12 cellular contexts compared by ENCODE assay signal in genomic region chr14:31543969-31544799, GRCh38. TPM values are rescaled to one million over a fixed set of nuclear protein-coding genes. Genes with fewer than 3 reads are reported as not detected.
A peak's percentile ranks its signal among the peaks of the same experiment; 100 is the strongest.
DNase-seq lines count a peak whose midpoint lies in the region; ATAC-seq and TF ChIP-seq lines count a peak whose summit lies in the region.
"Had no signal": no experiment of that assay in that cellular context is flagged by ENCODE, and none has a peak within 500 bp of the region (broad histone marks: within the 10 kb centered on the region; RNA-seq: fewer than 3 reads in every experiment).

No MANE protein-coding gene starts in this region.

- H3K4me2 ChIP-seq in PC-3 (ENCODE audit: low read length) = no peak overlapping the region

- H3K9me2 ChIP-seq in PC-3 (replicated peaks; ENCODE audit: low read length) = no peaks in the 10 kb centered on the region

- no peak overlapping the region for H3K27ac ChIP-seq in PC-3 (ENCODE audit: low read length)
- H3K27ac ChIP-seq: left lung had no signal

- no peaks in the 10 kb centered on the region for H3K36me3 Mint-ChIP-seq in immature natural killer cell
- H3K36me3 Mint-ChIP-seq in CD14-positive monocyte = no peaks in the 10 kb centered on the region

- ATAC-seq in GM19351 (IDR thresholded peaks at IDR 0.05; ENCODE audit: unreplicated experiment) = peak; percentile 91
- ATAC-seq in PC-3 = peak; percentile 85
- no peak for ATAC-seq in GM21390 (IDR thresholded peaks at IDR 0.05; ENCODE audit: unreplicated experiment)
- no peak for ATAC-seq in HG03439 (IDR thresholded peaks at IDR 0.05; ENCODE audit: unreplicated experiment)
- ATAC-seq: left lung had no signal

- DNase-seq in ACHN = peak; percentile 13
- DNase-seq in PC-3 = peak; percentile 35
- DNase-seq in foreskin melanocyte = peak; percentile 10
- DNase-seq in immature natural killer cell = no peak
- DNase-seq in CD14-positive monocyte (ENCODE audit: low spot score) = no peak
- DNase-seq: central memory CD4-positive, alpha-beta T cell; GOT3; left lung; NCI-H1092 treated with DMSO at 0.1 percent for 48 hours had no signal

- H3K36me3 ChIP-seq in PC-3 (ENCODE audit: low read depth, low read length) = no peaks in the 10 kb centered on the region
- H3K36me3 ChIP-seq: left lung had no signal

- no peak overlapping the region for H3K4me3 ChIP-seq in PC-3 (ENCODE audit: low read length)
- H3K4me3 ChIP-seq: left lung had no signal

- peak overlapping the region; percentile 20; the same call in 1 of the 2 replicates for H2AFZ ChIP-seq in PC-3 (ENCODE audit: low read length)

- no peaks in the 10 kb centered on the region for H3K79me2 ChIP-seq in PC-3 (ENCODE audit: low read length)

- no peaks in the 10 kb centered on the region for H3K27me3 ChIP-seq in PC-3 (ENCODE audit: low read length)
- H3K27me3 ChIP-seq: left lung had no signal

- H3K9ac ChIP-seq in PC-3 (ENCODE audit: low read length) = no peak overlapping the region

- H3K27me3 Mint-ChIP-seq in immature natural killer cell (ENCODE audit: low read depth in 3 of 3) (peaks cover 0 to 9% (median 3%) of the 10 kb centered on the region in 3 donors), CD14-positive monocyte (ENCODE audit: low read depth in 3 of 3) (peaks cover 4 to 12% (median 8%) of the 10 kb centered on the region in 3 donors)

- no peaks in the 10 kb centered on the region for H3F3A ChIP-seq in PC-3 (ENCODE audit: low read length, unreplicated experiment)

- H3K27ac Mint-ChIP-seq in immature natural killer cell (no peak overlapping the region), CD14-positive monocyte (no peak overlapping the region)

- H3K4me1 ChIP-seq in PC-3 (ENCODE audit: insufficient read depth, low read length) = no peaks in the 10 kb centered on the region
- H3K4me1 ChIP-seq: left lung had no signal

- CTCF ChIA-PET in PC-3 (lab: Charles Lee) = no interaction called here

- no peaks in the 10 kb centered on the region for H3K4me1 Mint-ChIP-seq in immature natural killer cell
- H3K4me1 Mint-ChIP-seq in CD14-positive monocyte = no peaks in the 10 kb centered on the region

- no TSS peak for BruUV-seq in PC-3 (replicated peaks; lab: Mats Ljungman, UMichigan)

- POLR2A ChIA-PET in PC-3 (lab: Charles Lee; ENCODE audit: unreplicated experiment) = no interaction called here

- no peaks in the 10 kb centered on the region for H4K20me1 ChIP-seq in PC-3 (ENCODE audit: low read length)

- intact Hi-C loops in PC-3 (cut with micrococcal nuclease) = no loop called here
- intact Hi-C loops in CD14-positive monocyte (cut with micrococcal nuclease) = no loop called here

- no peak overlapping the region for H3K4me3 Mint-ChIP-seq in immature natural killer cell
- H3K4me3 Mint-ChIP-seq in CD14-positive monocyte = no peak overlapping the region

- 0 out of 2 replicates have a peak, but pooled peaks cover 4% of the 10 kb centered on the region for H3K9me3 ChIP-seq in PC-3 (ENCODE audit: low read length)
- H3K9me3 ChIP-seq: left lung had no signal

- H3K9me3 Mint-ChIP-seq in immature natural killer cell = peaks cover 0 to 1% (median 0%) of the 10 kb centered on the region in 6 donors
- peaks cover 0 to 3% (median 0%) of the 10 kb centered on the region in 7 donors for H3K9me3 Mint-ChIP-seq in CD14-positive monocyte

- in situ Hi-C loops in ACHN (cut with HindIII; ENCODE audit: low pct_ligation_motif_present, low pct_unique_long_range_greater_than_20kb, low sequenced_read_pairs) = no loop called here

- TF ChIP-seq CTCF in PC-3 (conservative IDR thresholded peaks at IDR 0.05; ENCODE audit: low read depth, low read length) = peak; percentile 55
- TF ChIP-seq CTCF in CD14-positive monocyte (IDR thresholded peaks at IDR 0.05) = no peak

RNA-seq across cellular contexts. Expression of gene NUBPL, which starts 17.0 kb away (rescaled TPM):
- 9.0 and 14.9 TPM in 2 replicates for total RNA-seq in PC-3 (2014; rRNA removed)
- polyA plus RNA-seq in immature natural killer cell = 1 to 10 TPM; 5.7 to 7.1 (median 5.9) TPM
- polyA plus RNA-seq in CD14-positive monocyte = 1 to 10 TPM; 2.3 to 2.4 TPM

RNA-seq across cellular contexts. Expression of gene GPR33, which starts 56.3 kb away (rescaled TPM):
- total RNA-seq in PC-3 (2014; rRNA removed) = not detected in 2 replicates
- polyA plus RNA-seq in immature natural killer cell (not detected), CD14-positive monocyte (under 1 TPM; 0.28 to 0.53 TPM)
- total RNA-seq: left lung had no signal

Comparison
In these comparisons a context has a peak if more than half of its experiments do, and no peak if none do; other contexts are left out.
1. DNase-seq: peak in ACHN (single experiment), PC-3 (single experiment) and foreskin melanocyte (single experiment); none in immature natural killer cell (0 of 3) and CD14-positive monocyte (single experiment).
2. ATAC-seq: peak in GM19351 (single experiment) and PC-3 (single experiment); none in GM21390 (single experiment) and HG03439 (single experiment).